ENCODE assay signal across 8 cellular contexts in genomic region chr13:41060723-41061074, GRCh38. TPM values are rescaled to one million over a fixed set of nuclear protein-coding genes. Genes with fewer than 3 reads are reported as not detected.
DNase-seq lines count a peak whose midpoint lies in the region; ATAC-seq and TF ChIP-seq lines count a peak whose summit lies in the region.

No MANE protein-coding gene starts in this region.

- ATAC-seq in GM18502 (IDR thresholded peaks at IDR 0.05; ENCODE audit: poor library complexity, unreplicated experiment), result peak; percentile 29
- ATAC-seq in HG02884 (IDR thresholded peaks at IDR 0.05; ENCODE audit: unreplicated experiment), result peak; percentile 31

- TF ChIP-seq CTCF in WERI-Rb-1 (IDR thresholded peaks at IDR 0.05; ENCODE audit: low read depth, low read length) (no peak), MCF 10A (IDR thresholded peaks at IDR 0.05; ENCODE audit: unreplicated experiment) (no peak)

- H3K27ac ChIP-seq in WERI-Rb-1, result peak overlapping the region; percentile 93

- H3K9me3 Mint-ChIP-seq in MCF 10A (ENCODE audit: unreplicated experiment), result no peaks in the 10 kb centered on the region
- no peaks in the 10 kb centered on the region for H3K9me3 Mint-ChIP-seq in immature natural killer cell

- peaks cover under 1% of the 10 kb centered on the region; the same call in 1 of the 2 replicates for H3K36me3 ChIP-seq in WERI-Rb-1

- intact Hi-C loops in MCF 10A (cut with micrococcal nuclease), result loop anchor here (2.0 to 10.0 kb wide), 4 partner anchors 42 to 254 kb away; partner anchors contain the start of genes ELF1, KBTBD6 and NAA16

- H3K4me1 Mint-ChIP-seq in MCF 10A (ENCODE audit: insufficient read depth, unreplicated experiment) (peaks cover 30% of the 10 kb centered on the region), immature natural killer cell (peaks cover 40 to 46% of the 10 kb centered on the region in 2 donors)

- peak overlapping the region; percentile 81 for H3K4me3 ChIP-seq in WERI-Rb-1 (ENCODE audit: low read depth, low read length)

- CTCF ChIA-PET in MCF 10A (lab: Yijun Ruan, JAX), result interaction anchor here (0.7 to 1.1 kb wide), 4 partner anchors 14 to 1276 kb away, joined by 3 to 4 read pairs (median 4); no protein-coding TSS in a partner anchor

- peak overlapping the region; percentile 99 for H3K27ac Mint-ChIP-seq in MCF 10A (ENCODE audit: low read depth, unreplicated experiment)
- H3K27ac Mint-ChIP-seq in immature natural killer cell, result peak overlapping the region; percentile 96 to 100 (median 99)

- H3K4me3 Mint-ChIP-seq in MCF 10A (ENCODE audit: unreplicated experiment) (peak overlapping the region; percentile 99), immature natural killer cell (peak overlapping the region; percentile 98 to 100 (median 100))

- DNase-seq in NCI-H2081 treated with DMSO at 0.1 percent for 48 hours (lab: John Stamatoyannopoulos, UW), result peak; percentile 53
- peak; percentile 67 for DNase-seq in WERI-Rb-1
- peak; percentile 83 for DNase-seq in MCF 10A (ENCODE audit: unreplicated experiment)
- peak in 2 of 3 donors; percentile 82 to 83 for DNase-seq in immature natural killer cell
- DNase-seq in stimulated activated CD4-positive, alpha-beta T cell treated with anti-CD3 and anti-CD28 coated beads, Interleukin-12 subunit alpha, Interleukin-12 subunit beta, amount 100 ng/mL, for 4 hours, result peak; percentile 88
- no peak for DNase-seq in 8988T

- H3K27me3 Mint-ChIP-seq in MCF 10A (ENCODE audit: insufficient read depth, unreplicated experiment) (no peaks in the 10 kb centered on the region), immature natural killer cell (ENCODE audit: low read depth in 3 of 3) (peaks cover 21 to 35% (median 28%) of the 10 kb centered on the region in 3 donors)

- H3K36me3 Mint-ChIP-seq in MCF 10A (ENCODE audit: insufficient read depth, unreplicated experiment) (peaks cover 34% of the 10 kb centered on the region), immature natural killer cell (peaks cover 0 to 8% (median 0%) of the 10 kb centered on the region in 3 donors)

- no peaks in the 10 kb centered on the region for H3K27me3 ChIP-seq in WERI-Rb-1 (ENCODE audit: insufficient read depth, low read depth, severe bottlenecking)

- no TSS peak for BruUV-seq in MCF 10A (replicated peaks; lab: Mats Ljungman, UMichigan)

- POLR2A ChIA-PET in MCF 10A (lab: Yijun Ruan, JAX), result interaction anchor here (0.5 to 9.0 kb wide), 53 partner anchors 7 to 947 kb away, joined by 3 to 283 read pairs (median 4); partner anchors contain the start of genes ELF1, KBTBD6, MRPS31 and MTRF1

- H3K9me3 ChIP-seq in WERI-Rb-1 (ENCODE audit: severe bottlenecking), result no peaks in the 10 kb centered on the region

RNA-seq across cellular contexts. Expression of gene WBP4, which starts 0.6 kb away (rescaled TPM):
- 14.7 and 16.0 TPM in 2 replicates for total RNA-seq in MCF 10A (2022)
- 1 to 10 TPM; 3.6 to 5.4 (median 4.4) TPM for polyA plus RNA-seq in immature natural killer cell

RNA-seq across cellular contexts. Expression of gene ELF1, which starts 41.6 kb away (rescaled TPM):
- 73.7 and 82.1 TPM in 2 replicates for total RNA-seq in MCF 10A (2022)
- 100 to 1,000 TPM in 1 of 3 donors, 10 to 100 TPM in 2; 76.8 to 128 (median 92.9) TPM for polyA plus RNA-seq in immature natural killer cell
